ENCODE assay signal across 20 cellular contexts in the genomic region with DNA sequence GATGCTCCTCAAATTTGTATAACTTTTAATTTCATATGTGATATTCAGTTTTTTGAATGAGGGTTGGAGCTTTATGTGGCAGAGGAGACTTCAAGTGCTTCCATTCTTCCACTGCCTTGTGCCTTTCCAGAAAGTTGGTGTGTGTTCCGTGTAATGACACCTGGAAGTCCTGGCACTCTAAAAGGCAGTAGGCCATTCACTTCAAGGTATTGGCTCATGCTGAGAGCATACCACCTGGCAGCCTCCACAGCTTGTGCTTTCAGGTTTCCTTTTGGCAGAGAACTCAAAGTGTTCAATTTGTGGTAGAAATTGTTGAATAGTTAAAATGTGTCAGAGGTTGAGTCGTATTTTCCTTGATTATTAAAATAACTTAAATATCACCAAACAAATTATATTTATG. TPM values are rescaled to one million over a fixed set of nuclear protein-coding genes. Genes with fewer than 3 reads are reported as not detected.
A peak's percentile ranks its signal among the peaks of the same experiment; 100 is the strongest.
DNase-seq lines count a peak whose midpoint lies in the region; FAIRE-seq and TF ChIP-seq lines count a peak whose summit lies in the region.
"Had no signal": no experiment of that assay in that cellular context is flagged by ENCODE, and none has a peak within 500 bp of the region (broad histone marks: within the 10 kb centered on the region; RNA-seq: fewer than 3 reads in every experiment).

No MANE protein-coding gene starts in this region.

- H3K9me3 Mint-ChIP-seq in activated CD4-positive, alpha-beta memory T cell treated with anti-CD3 and anti-CD28 coated beads for 36 hours: peaks cover 33% of the 10 kb centered on the region
- H3K9me3 Mint-ChIP-seq: T-helper 1 cell treated with Interleukin-12 subunit alpha and Interleukin-12 subunit beta and Interleukin-4 antibody, amounts not matched to agents 30 μg/mL and 1 μg/mL, for 36 hours had no signal

- DNase-seq in NCI-H187 treated with DMSO at 0.1 percent for 48 hours (lab: John Stamatoyannopoulos, UW) (peak; percentile 1), NCI-H187 (lab: John Stamatoyannopoulos, UW) (no peak), NCI-H2171 (lab: John Stamatoyannopoulos, UW) (peak; percentile 4), astrocyte of the spinal cord (ENCODE audit: low read depth, low spot score) (peak; percentile 2), GM12892 (ENCODE audit: insufficient read length) (no peak), GM19238 (ENCODE audit: insufficient read length, low spot score) (no peak)
- no peak for DNase-seq in activated CD4-positive, alpha-beta memory T cell treated with anti-CD3 and anti-CD28 coated beads for 36 hours
- DNase-seq: Caco-2, DND-41, GF-D8, MG63, NCI-H1694, NCI-H82, SHP77 had no signal

- POLR2A ChIA-PET in activated CD4-positive, alpha-beta memory T cell treated with anti-CD3 and anti-CD28 coated beads for 36 hours (lab: Charles Lee): no interaction called here

- H3K4me3 ChIP-seq in astrocyte of the spinal cord (ENCODE audit: low read depth, low read length): no peak overlapping the region
- H3K4me3 ChIP-seq: A549, HAP-1, MG63 had no signal

- CTCF ChIA-PET in activated CD4-positive, alpha-beta memory T cell treated with anti-CD3 and anti-CD28 coated beads for 36 hours (lab: Charles Lee): interaction anchor here (0.6 kb wide), 1 partner anchor 70 kb away, joined by 4 read pairs; no protein-coding TSS in a partner anchor

- H3K4me1 Mint-ChIP-seq in activated CD4-positive, alpha-beta memory T cell treated with anti-CD3 and anti-CD28 coated beads for 36 hours (ENCODE audit: low read depth): no peaks in the 10 kb centered on the region
- H3K4me1 Mint-ChIP-seq: CD14-positive monocyte had no signal

- intact Hi-C loops in activated CD4-positive, alpha-beta memory T cell treated with anti-CD3 and anti-CD28 coated beads for 36 hours (cut with micrococcal nuclease): no loop called here

- no peak for FAIRE-seq in GM12892 (lab: Jason Lieb, UNC)
- FAIRE-seq: A549, RCC 7860 had no signal

- in situ Hi-C loops in astrocyte of the spinal cord (cut with HindIII; ENCODE audit: low sequenced_read_pairs): no loop called here

- TF ChIP-seq CTCF in astrocyte of the spinal cord (IDR thresholded peaks at IDR 0.05; ENCODE audit: low read depth, low read length): no peak

- H3K4me3 Mint-ChIP-seq in activated CD4-positive, alpha-beta memory T cell treated with anti-CD3 and anti-CD28 coated beads for 36 hours: no peak overlapping the region
- H3K4me3 Mint-ChIP-seq: CD14-positive monocyte; T-helper 1 cell treated with Interleukin-12 subunit alpha and Interleukin-12 subunit beta and Interleukin-4 antibody, amounts not matched to agents 30 μg/mL and 1 μg/mL, for 36 hours had no signal

- H3K27me3 Mint-ChIP-seq in activated CD4-positive, alpha-beta memory T cell treated with anti-CD3 and anti-CD28 coated beads for 36 hours: no peaks in the 10 kb centered on the region

- no peaks in the 10 kb centered on the region for H3K36me3 Mint-ChIP-seq in activated CD4-positive, alpha-beta memory T cell treated with anti-CD3 and anti-CD28 coated beads for 36 hours
- H3K36me3 Mint-ChIP-seq: CD14-positive monocyte had no signal

- no peak overlapping the region for H3K27ac Mint-ChIP-seq in activated CD4-positive, alpha-beta memory T cell treated with anti-CD3 and anti-CD28 coated beads for 36 hours
- H3K27ac Mint-ChIP-seq: CD14-positive monocyte; T-helper 1 cell treated with Interleukin-12 subunit alpha and Interleukin-12 subunit beta and Interleukin-4 antibody, amounts not matched to agents 30 μg/mL and 1 μg/mL, for 36 hours had no signal

- no peak for TF ChIP-seq POLR2A in GM12892 (IDR thresholded peaks at IDR 0.05; ENCODE audit: low read depth, low read length)

RNA-seq across cellular contexts. Expression of a gene that starts 49.6 kb away (rescaled TPM):
- polyA plus RNA-seq in GM12892 (2012; ENCODE audit: missing spikeins): not detected
- total RNA-seq in activated CD4-positive, alpha-beta memory T cell treated with anti-CD3 and anti-CD28 coated beads for 36 hours: not detected
- total RNA-seq: Caco-2, NCI-H460 had no signal
- polyA plus RNA-seq: CD14-positive monocyte had no signal

Comparison
In these comparisons a context has a peak if more than half of its experiments do, and no peak if none do; other contexts are left out.
1. DNase-seq: peak in NCI-H187 treated with DMSO at 0.1 percent for 48 hours (single experiment), NCI-H2171 (single experiment) and astrocyte of the spinal cord (single experiment); none in NCI-H187 (0 of 2), GM12892 (single experiment), GM19238 (single experiment) and activated CD4-positive, alpha-beta memory T cell treated with anti-CD3 and anti-CD28 coated beads for 36 hours (single experiment).